8 cellular contexts compared by ENCODE assay signal in the genomic region with DNA sequence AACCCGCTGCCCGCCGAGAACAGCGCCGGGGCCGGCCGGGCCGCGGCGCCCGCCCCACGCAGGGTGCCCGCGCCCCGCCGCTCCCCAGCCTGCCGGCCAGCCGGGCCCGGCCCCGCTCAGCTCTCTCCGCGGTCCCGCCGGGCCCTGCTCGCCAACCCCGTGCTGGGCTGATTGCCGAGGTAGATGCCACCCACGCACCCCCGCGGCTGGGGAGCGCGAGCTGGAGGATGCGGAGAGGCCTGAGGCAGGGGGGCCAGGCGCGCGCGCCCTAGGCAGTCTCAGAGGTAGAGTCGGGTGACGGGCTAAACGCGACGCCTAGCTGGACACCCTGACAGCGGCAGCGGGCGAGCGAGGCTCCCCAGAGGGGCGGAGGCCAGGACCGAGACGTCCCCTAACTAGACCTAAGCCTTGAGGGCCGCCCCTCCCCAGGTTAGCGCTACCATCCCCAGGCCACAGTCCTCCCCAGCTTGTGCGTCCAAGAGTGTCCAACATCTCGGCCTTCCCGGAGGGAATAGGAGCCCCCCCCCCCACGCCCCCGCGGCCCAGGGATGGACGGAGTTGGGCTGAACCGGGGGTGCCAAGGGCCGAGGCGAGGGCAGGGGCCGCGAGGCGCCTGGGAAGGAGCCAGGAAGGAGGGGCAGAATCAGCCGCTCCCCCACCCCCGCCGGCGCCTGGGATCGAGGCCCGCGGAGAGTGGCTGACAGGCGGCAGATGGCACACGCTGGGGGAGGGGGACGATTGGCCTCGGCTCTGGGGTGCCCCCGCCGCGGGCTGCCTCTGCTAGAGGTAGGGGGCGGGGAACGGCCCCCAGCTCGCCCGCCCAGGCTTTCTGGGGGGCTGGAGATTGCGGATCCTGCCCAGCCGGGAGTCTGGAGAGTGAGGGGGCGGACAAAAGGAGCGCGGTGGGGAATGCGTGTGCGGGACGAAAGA. TPM values are rescaled to one million over a fixed set of nuclear protein-coding genes. Genes with fewer than 3 reads are reported as not detected.
A peak's percentile ranks its signal among the peaks of the same experiment; 100 is the strongest.
DNase-seq lines count a peak whose midpoint lies in the region; ATAC-seq and TF ChIP-seq lines count a peak whose summit lies in the region.

No MANE protein-coding gene starts in this region.

- H3K4me3 ChIP-seq in GM23248 (peak overlapping the region; percentile 45), fibroblast of mammary gland (ENCODE audit: control insufficient read depth, low read depth, low read length) (peak overlapping the region; percentile 23), neural cell (ENCODE audit: low read length) (peak overlapping the region; percentile 73)

- in situ Hi-C loops in GM23248 (cut with MboI): no loop called here
- in situ Hi-C loops in KBM-7 (cut with MboI; ENCODE audit: low pct_unique_long_range_greater_than_20kb, low sequenced_read_pairs): no loop called here

- H3F3A ChIP-seq in GM23248 (ENCODE audit: insufficient read depth): no peaks in the 10 kb centered on the region
- H3F3A ChIP-seq in neural cell (ENCODE audit: insufficient read depth, low read length, poor library complexity, severe bottlenecking): no peaks in the 10 kb centered on the region

- no peak overlapping the region for H3K9ac ChIP-seq in GM23248
- H3K9ac ChIP-seq in neural cell (ENCODE audit: low read length): no peak overlapping the region

- POLR2A ChIA-PET in activated B cell treated with CpG ODN at 0.5 μM for 24 hours (lab: Charles Lee): no interaction called here

- TF ChIP-seq CTCF in activated B cell treated with CpG ODN at 0.5 μM for 24 hours (IDR thresholded peaks at IDR 0.05) (no peak), fibroblast of mammary gland (conservative IDR thresholded peaks at IDR 0.05; ENCODE audit: control insufficient read depth, insufficient read depth, low read depth, low read length) (no peak), neural cell (IDR thresholded peaks at IDR 0.05; ENCODE audit: poor library complexity, severe bottlenecking) (no peak)

- no peaks in the 10 kb centered on the region for H3K4me1 ChIP-seq in GM23248 (ENCODE audit: insufficient read depth)

- DNase-seq in GM23248 (peak; percentile 51), activated B cell treated with CpG ODN at 0.5 μM for 24 hours (peak; percentile 32), fibroblast of mammary gland (ENCODE audit: low read depth) (peak; percentile 51), ureter (ENCODE audit: low spot score) (peak; percentile 75), DMS53 (lab: John Stamatoyannopoulos, UW) (no peak), SKM-1 (lab: John Stamatoyannopoulos, UW; ENCODE audit: unreplicated experiment) (no peak), KBM-7 (no peak)

- no peak for TF ChIP-seq RAD21 in neural cell (conservative IDR thresholded peaks at IDR 0.05)

- H3K9me2 ChIP-seq in GM23248 (ENCODE audit: insufficient read depth): no peaks in the 10 kb centered on the region
- no peaks in the 10 kb centered on the region for H3K9me2 ChIP-seq in neural cell (ENCODE audit: insufficient read depth, low read length)

- H3K27ac ChIP-seq in GM23248: no peak overlapping the region
- no peak overlapping the region for H3K27ac ChIP-seq in neural cell (ENCODE audit: low read length)

- H3K4me1 Mint-ChIP-seq in activated B cell treated with CpG ODN at 0.5 μM for 24 hours: peaks cover 21% of the 10 kb centered on the region

- H3K9me3 Mint-ChIP-seq in activated B cell treated with CpG ODN at 0.5 μM for 24 hours: no peaks in the 10 kb centered on the region

- no peaks in the 10 kb centered on the region for H3K79me2 ChIP-seq in GM23248 (ENCODE audit: insufficient read depth)
- H3K79me2 ChIP-seq in neural cell (replicated peaks; ENCODE audit: insufficient read depth, low read length): peaks cover 16% of the 10 kb centered on the region

- WGBS in GM23248 (ENCODE audit: low coverage in 1 of 2, low lambda C conversion rate in 2 of 2, missing lambda C conversion rate in 2 of 2), 2 experiments: 2% methylated on average over 67 to 84 of the region's 90 CpGs

- no peaks in the 10 kb centered on the region for H3K36me3 Mint-ChIP-seq in activated B cell treated with CpG ODN at 0.5 μM for 24 hours (ENCODE audit: low read depth)

- H3K27me3 Mint-ChIP-seq in activated B cell treated with CpG ODN at 0.5 μM for 24 hours: peaks cover 20% of the 10 kb centered on the region

- intact Hi-C loops in activated B cell treated with CpG ODN at 0.5 μM for 24 hours (cut with micrococcal nuclease): loop anchor here (5.0 kb wide), 2 partner anchors 169 to 209 kb away; a partner anchor contains a TSS

- H2AFZ ChIP-seq in GM23248 (peak overlapping the region; percentile 56), neural cell (ENCODE audit: low read depth, low read length) (no peak overlapping the region)

- H3K36me3 ChIP-seq in GM23248 (ENCODE audit: low read depth): no peaks in the 10 kb centered on the region
- no peaks in the 10 kb centered on the region for H3K36me3 ChIP-seq in neural cell (ENCODE audit: insufficient read depth, low read length)

- peak overlapping the region; percentile 55 for H3K4me2 ChIP-seq in GM23248 (ENCODE audit: unreplicated experiment)
- H3K4me2 ChIP-seq in neural cell (ENCODE audit: low read length): no peak overlapping the region

- H3K9me3 ChIP-seq in GM23248 (ENCODE audit: low read depth) (no peaks in the 10 kb centered on the region), neural cell (ENCODE audit: low read length) (no peaks in the 10 kb centered on the region)

- no peak for TF ChIP-seq EP300 in neural cell (conservative IDR thresholded peaks at IDR 0.05; ENCODE audit: poor library complexity, severe bottlenecking)

- CTCF ChIA-PET in activated B cell treated with CpG ODN at 0.5 μM for 24 hours (lab: Charles Lee): no interaction called here

- no peak overlapping the region for H3K27ac Mint-ChIP-seq in activated B cell treated with CpG ODN at 0.5 μM for 24 hours

- H4K20me1 ChIP-seq in GM23248 (ENCODE audit: insufficient read depth) (no peaks in the 10 kb centered on the region), neural cell (ENCODE audit: insufficient read depth) (no peaks in the 10 kb centered on the region)

- H3K27me3 ChIP-seq in GM23248 (replicated peaks; ENCODE audit: insufficient read depth) (peaks cover 34% of the 10 kb centered on the region), neural cell (ENCODE audit: insufficient read depth, low read depth, low read length) (peaks cover 28% of the 10 kb centered on the region)

- peak; percentile 25 for ATAC-seq in activated B cell treated with CpG ODN at 0.5 μM for 24 hours (ENCODE audit: low read depth)

- H3K4me3 Mint-ChIP-seq in activated B cell treated with CpG ODN at 0.5 μM for 24 hours: peak overlapping the region; percentile 64

TF ChIP-seq in neural cell, 6 proteins besides CTCF, POLR2A, EP300 and RAD21:
- TF ChIP-seq MXI1 (conservative IDR thresholded peaks at IDR 0.05; ENCODE audit: poor library complexity, severe bottlenecking) (no peak), POLR2AphosphoS5 (IDR thresholded peaks at IDR 0.05) (no peak), SMC3 (conservative IDR thresholded peaks at IDR 0.05; ENCODE audit: poor library complexity) (no peak), EZH2 (IDR thresholded peaks at IDR 0.05; ENCODE audit: borderline replicate concordance, insufficient read depth, low read length, poor library complexity, severe bottlenecking) (no peak), TAF1 (IDR thresholded peaks at IDR 0.05; ENCODE audit: low read depth) (no peak)
- TF ChIP-seq, protein P1, sequence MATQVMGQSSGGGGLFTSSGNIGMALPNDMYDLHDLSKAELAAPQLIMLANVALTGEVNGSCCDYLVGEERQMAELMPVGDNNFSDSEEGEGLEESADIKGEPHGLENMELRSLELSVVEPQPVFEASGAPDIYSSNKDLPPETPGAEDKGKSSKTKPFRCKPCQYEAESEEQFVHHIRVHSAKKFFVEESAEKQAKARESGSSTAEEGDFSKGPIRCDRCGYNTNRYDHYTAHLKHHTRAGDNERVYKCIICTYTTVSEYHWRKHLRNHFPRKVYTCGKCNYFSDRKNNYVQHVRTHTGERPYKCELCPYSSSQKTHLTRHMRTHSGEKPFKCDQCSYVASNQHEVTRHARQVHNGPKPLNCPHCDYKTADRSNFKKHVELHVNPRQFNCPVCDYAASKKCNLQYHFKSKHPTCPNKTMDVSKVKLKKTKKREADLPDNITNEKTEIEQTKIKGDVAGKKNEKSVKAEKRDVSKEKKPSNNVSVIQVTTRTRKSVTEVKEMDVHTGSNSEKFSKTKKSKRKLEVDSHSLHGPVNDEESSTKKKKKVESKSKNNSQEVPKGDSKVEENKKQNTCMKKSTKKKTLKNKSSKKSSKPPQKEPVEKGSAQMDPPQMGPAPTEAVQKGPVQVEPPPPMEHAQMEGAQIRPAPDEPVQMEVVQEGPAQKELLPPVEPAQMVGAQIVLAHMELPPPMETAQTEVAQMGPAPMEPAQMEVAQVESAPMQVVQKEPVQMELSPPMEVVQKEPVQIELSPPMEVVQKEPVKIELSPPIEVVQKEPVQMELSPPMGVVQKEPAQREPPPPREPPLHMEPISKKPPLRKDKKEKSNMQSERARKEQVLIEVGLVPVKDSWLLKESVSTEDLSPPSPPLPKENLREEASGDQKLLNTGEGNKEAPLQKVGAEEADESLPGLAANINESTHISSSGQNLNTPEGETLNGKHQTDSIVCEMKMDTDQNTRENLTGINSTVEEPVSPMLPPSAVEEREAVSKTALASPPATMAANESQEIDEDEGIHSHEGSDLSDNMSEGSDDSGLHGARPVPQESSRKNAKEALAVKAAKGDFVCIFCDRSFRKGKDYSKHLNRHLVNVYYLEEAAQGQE (IDR thresholded peaks at IDR 0.05; ENCODE audit: borderline replicate concordance): no peak

RNA-seq across cellular contexts. Expression of a gene that starts 2.6 kb away (rescaled TPM):
- 0.13 and 0.43 TPM in 2 replicates for total RNA-seq in GM23248 (2014; rRNA removed; shearing (Covaris generic))
- 0.49 and 0.72 TPM in 2 replicates for polyA plus RNA-seq in GM23248 (2016; fragmentation: Nextera tagmentation; extraction: Ambion mirVana)
- not detected in 2 replicates for total RNA-seq in activated B cell treated with CpG ODN at 0.5 μM for 24 hours
- polyA plus RNA-seq in neural cell: 3.0 and 4.5 TPM in 2 replicates
- polyA minus RNA-seq in neural cell: 14.9 and 16.7 TPM in 2 replicates
- total RNA-seq in ureter: 15.7 TPM

Comparison
In these comparisons a context has a peak if more than half of its experiments do, and no peak if none do; other contexts are left out.
1. DNase-seq: peak in GM23248 (single experiment), activated B cell treated with CpG ODN at 0.5 μM for 24 hours (single experiment), fibroblast of mammary gland (single experiment) and ureter (single experiment); none in DMS53 (single experiment), SKM-1 (single experiment) and KBM-7 (single experiment).
2. H3K4me3 ChIP-seq: peak in every context shown above with its lines; median percentile 73 in neural cell; 45 in GM23248; 23 in fibroblast of mammary gland.
3. RNA of a gene that starts 2.6 kb away (total RNA-seq): 15.7 TPM in ureter (single experiment); 0.13 to 0.43 TPM in GM23248 and not detected in activated B cell treated with CpG ODN at 0.5 μM for 24 hours; every median in the first group is over 10 times any median in the second.